ENCODE assay signal across 9 cellular contexts in the genomic region with DNA sequence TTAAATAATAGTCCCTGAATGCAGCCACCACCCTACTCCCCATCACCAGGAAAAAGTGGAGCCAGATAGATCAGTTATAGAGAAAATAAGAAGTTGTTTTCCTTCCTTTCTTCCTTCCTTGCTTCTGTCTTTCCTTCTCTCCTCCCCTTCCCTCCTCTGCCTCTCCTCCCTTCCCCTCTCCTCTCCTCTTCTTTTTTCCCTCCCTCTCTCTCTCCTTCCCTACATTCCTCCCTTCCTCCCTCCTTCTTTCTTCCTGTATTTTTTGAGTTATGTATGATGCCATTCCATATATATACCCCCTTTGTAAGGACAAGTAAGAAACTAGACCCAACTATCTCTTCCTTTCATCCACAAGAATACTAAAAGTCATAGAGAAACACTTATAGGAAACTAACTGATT.
"Had no signal": no experiment of that assay in that cellular context is flagged by ENCODE, and none has a peak within 500 bp of the region (broad histone marks: within the 10 kb centered on the region; RNA-seq: fewer than 3 reads in every experiment).

No MANE protein-coding gene starts in this region.

- H3K9me3 Mint-ChIP-seq: H9, HFFc6 had no signal

- H3K9ac ChIP-seq: GM23248 had no signal

- H2AFZ ChIP-seq: GM23248 had no signal

- DNase-seq: GM23248, GOT3, H9, HCEC 1CT, HFFc6, KG1 had no signal

- H3K4me1 Mint-ChIP-seq: IgD-negative memory B cell had no signal

- H3K27ac Mint-ChIP-seq: H9, HFFc6, IgD-negative memory B cell had no signal

- FAIRE-seq: H54, HTR-8/SVneo had no signal

- H3K4me3 Mint-ChIP-seq: H9, HFFc6, IgD-negative memory B cell had no signal

- H3K4me3 ChIP-seq: GM23248 had no signal

- H3K36me3 Mint-ChIP-seq: IgD-negative memory B cell had no signal

- H3K27ac ChIP-seq: GM23248 had no signal
